ENCODE assay signal across 13 cellular contexts in the genomic region with DNA sequence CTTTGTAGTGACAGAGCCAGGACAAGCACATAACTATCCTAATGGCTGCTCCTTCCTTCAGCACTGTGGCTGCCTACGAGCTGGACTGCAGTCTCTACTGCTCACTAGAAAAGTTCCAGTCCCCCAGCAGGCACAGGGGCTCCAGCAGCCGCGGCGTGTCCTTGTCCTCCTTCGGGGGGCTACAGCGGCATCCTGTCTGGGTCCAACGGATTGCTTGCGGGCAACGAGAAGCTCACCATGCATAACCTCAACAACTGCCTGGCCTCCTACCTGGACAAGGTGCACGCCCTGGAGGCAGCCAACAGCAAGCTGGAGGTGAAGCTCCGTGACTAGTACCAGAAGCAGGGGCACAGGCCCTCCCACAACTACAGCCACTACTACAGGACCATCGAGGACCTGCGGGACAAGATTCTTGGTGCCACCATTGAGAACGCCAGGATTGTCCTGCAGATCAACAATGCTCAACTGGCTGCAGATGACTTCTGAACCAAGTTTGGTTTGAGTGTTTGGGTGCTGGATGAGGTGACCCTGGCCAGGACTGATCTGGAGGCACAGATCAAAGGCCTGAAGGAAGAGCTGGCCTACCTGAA.
"Had no signal": no experiment of that assay in that cellular context is flagged by ENCODE, and none has a peak within 500 bp of the region (broad histone marks: within the 10 kb centered on the region; RNA-seq: fewer than 3 reads in every experiment).

No MANE protein-coding gene starts in this region.

- H3K4me3 ChIP-seq: esophagus squamous epithelium, lower lobe of right lung, transverse colon had no signal

- H3K36me3 ChIP-seq: esophagus squamous epithelium, lower lobe of right lung, sigmoid colon, transverse colon, WERI-Rb-1 had no signal

- H3K27ac ChIP-seq: WERI-Rb-1 had no signal

- H3K9ac ChIP-seq: parathyroid adenoma had no signal

- H3K27me3 ChIP-seq: esophagus squamous epithelium, sigmoid colon, transverse colon had no signal

- H3K27ac Mint-ChIP-seq: activated naive CD8-positive, alpha-beta T cell had no signal

- H3K27me3 Mint-ChIP-seq: activated naive CD8-positive, alpha-beta T cell had no signal

- DNase-seq: activated CD4-positive, alpha-beta T cell treated with anti-CD3 and anti-CD28 coated beads for 1 hour; effector CD4-positive, alpha-beta T cell; esophagus squamous epithelium; hypothalamus; lower lobe of right lung; sigmoid colon; stimulated activated naive CD4-positive, alpha-beta T cell treated with Interleukin-2 at 50 U/mL for 16 hours; SW 1271; T-helper 2 cell; transverse colon had no signal

- H3K4me3 Mint-ChIP-seq: activated naive CD8-positive, alpha-beta T cell had no signal

- H3K9me3 ChIP-seq: esophagus squamous epithelium, lower lobe of right lung, sigmoid colon, transverse colon had no signal
